8 cellular contexts compared by ENCODE assay signal in the genomic region with DNA sequence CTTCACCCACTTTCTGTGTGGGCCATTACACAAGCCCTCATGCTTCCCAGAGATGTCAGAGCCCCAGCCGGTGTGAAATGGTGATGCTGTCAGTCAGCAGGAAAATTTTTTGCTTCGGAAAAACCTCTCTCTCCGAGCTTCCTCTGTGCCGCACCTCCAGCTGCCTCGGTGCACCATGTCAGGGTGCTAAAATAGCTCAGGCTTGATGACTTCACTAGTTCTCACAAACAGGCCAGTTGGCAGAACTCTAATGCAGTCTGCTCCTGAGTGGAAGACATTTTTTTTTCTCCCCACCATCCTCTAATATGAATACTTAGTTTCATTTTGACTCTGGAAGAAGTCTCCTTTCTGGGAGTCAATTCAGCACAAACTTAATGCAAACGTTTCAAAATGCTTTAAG.
A peak's percentile ranks its signal among the peaks of the same experiment; 100 is the strongest.
DNase-seq lines count a peak whose midpoint lies in the region; ATAC-seq and TF ChIP-seq lines count a peak whose summit lies in the region.

No MANE protein-coding gene starts in this region.

- peak; percentile 69 for ATAC-seq in GM19395 (IDR thresholded peaks at IDR 0.05; ENCODE audit: unreplicated experiment)
- peak; percentile 84 for ATAC-seq in HG03439 (IDR thresholded peaks at IDR 0.05; ENCODE audit: unreplicated experiment)
- ATAC-seq in WTC11: no peak

- peaks cover 8% of the 10 kb centered on the region for H3K9me3 Mint-ChIP-seq in activated T-helper 2 cell treated with anti-CD3 and anti-CD28 coated beads, Interferon-gamma antibody, Interleukin-2, Interleukin-4, amounts not matched to agents 10 μg/mL and 5 μg/mL and 100 μg/mL, durations not matched to agents 14 hours and 24 hours and 36 hours
- no peaks in the 10 kb centered on the region for H3K9me3 Mint-ChIP-seq in immature natural killer cell
- peaks cover 13% of the 10 kb centered on the region for H3K9me3 Mint-ChIP-seq in WTC11

- CTCF ChIA-PET in WTC11 (lab: Charles Lee): interaction anchor here (1.3 kb wide), 1 partner anchor 22 kb away, joined by 6 read pairs; no protein-coding TSS in a partner anchor

- intact Hi-C loops in activated T-helper 2 cell treated with anti-CD3 and anti-CD28 coated beads, Interferon-gamma antibody, Interleukin-2, Interleukin-4, amounts not matched to agents 10 μg/mL and 5 μg/mL and 100 μg/mL, durations not matched to agents 14 hours and 24 hours and 36 hours (cut with micrococcal nuclease): loop anchor here (1.0 to 10.0 kb wide), 8 partner anchors 36 to 1262 kb away; a partner anchor contains a TSS

- peak overlapping the region; percentile 79 for H3K4me3 Mint-ChIP-seq in activated T-helper 2 cell treated with anti-CD3 and anti-CD28 coated beads, Interferon-gamma antibody, Interleukin-2, Interleukin-4, amounts not matched to agents 10 μg/mL and 5 μg/mL and 100 μg/mL, durations not matched to agents 14 hours and 24 hours and 36 hours (ENCODE audit: low read depth)
- H3K4me3 Mint-ChIP-seq in immature natural killer cell: peak overlapping the region; percentile 67 to 85 (median 70)
- H3K4me3 Mint-ChIP-seq in WTC11: no peak overlapping the region

- TF ChIP-seq CTCF in AG10803 (conservative IDR thresholded peaks at IDR 0.05; ENCODE audit: low read length) (no peak), WTC11 (IDR thresholded peaks at IDR 0.05) (no peak)

- H3K4me3 ChIP-seq in AG10803 (ENCODE audit: low read length): peak overlapping the region; percentile 42

- H3K27me3 Mint-ChIP-seq in activated T-helper 2 cell treated with anti-CD3 and anti-CD28 coated beads, Interferon-gamma antibody, Interleukin-2, Interleukin-4, amounts not matched to agents 10 μg/mL and 5 μg/mL and 100 μg/mL, durations not matched to agents 14 hours and 24 hours and 36 hours (ENCODE audit: low read depth): no peaks in the 10 kb centered on the region
- H3K27me3 Mint-ChIP-seq in immature natural killer cell (ENCODE audit: low read depth in 3 of 3): peaks cover 0 to 2% (median 0%) of the 10 kb centered on the region in 3 donors
- H3K27me3 Mint-ChIP-seq in WTC11 (ENCODE audit: low read depth): no peaks in the 10 kb centered on the region

- POLR2A ChIA-PET in WTC11 (lab: Charles Lee): no interaction called here

- H3K36me3 Mint-ChIP-seq in activated T-helper 2 cell treated with anti-CD3 and anti-CD28 coated beads, Interferon-gamma antibody, Interleukin-2, Interleukin-4, amounts not matched to agents 10 μg/mL and 5 μg/mL and 100 μg/mL, durations not matched to agents 14 hours and 24 hours and 36 hours (ENCODE audit: low read depth): peaks cover 36% of the 10 kb centered on the region
- peaks cover 0 to 8% (median 7%) of the 10 kb centered on the region in 3 donors for H3K36me3 Mint-ChIP-seq in immature natural killer cell
- H3K36me3 Mint-ChIP-seq in WTC11: peaks cover 2% of the 10 kb centered on the region; the same call in 1 of the 2 replicates

- DNase-seq in AG10803 (ENCODE audit: low read depth) (peak; percentile 61), immature natural killer cell (peak in 1 of 3 donors; percentile 16), WTC11 (ENCODE audit: low spot score) (no peak), mesenteric fat pad (ENCODE audit: low spot score) (no peak)
- DNase-seq in activated T-helper 2 cell treated with anti-CD3 and anti-CD28 coated beads, Interferon-gamma antibody, Interleukin-2, Interleukin-4, amounts not matched to agents 10 μg/mL and 5 μg/mL and 100 μg/mL, durations not matched to agents 14 hours and 24 hours and 36 hours (ENCODE audit: low spot score): no peak
- DNase-seq in stimulated activated CD8-positive, alpha-beta memory T cell treated with anti-CD3 and anti-CD28 coated beads, Interleukin-4, amount 100 ng/mL, for 48 hours: peak; percentile 33

- peak overlapping the region; percentile 93 for H3K27ac Mint-ChIP-seq in activated T-helper 2 cell treated with anti-CD3 and anti-CD28 coated beads, Interferon-gamma antibody, Interleukin-2, Interleukin-4, amounts not matched to agents 10 μg/mL and 5 μg/mL and 100 μg/mL, durations not matched to agents 14 hours and 24 hours and 36 hours
- H3K27ac Mint-ChIP-seq in immature natural killer cell (peak overlapping the region; percentile 45 to 93 (median 86)), WTC11 (no peak overlapping the region)

- H3K4me1 Mint-ChIP-seq in activated T-helper 2 cell treated with anti-CD3 and anti-CD28 coated beads, Interferon-gamma antibody, Interleukin-2, Interleukin-4, amounts not matched to agents 10 μg/mL and 5 μg/mL and 100 μg/mL, durations not matched to agents 14 hours and 24 hours and 36 hours (ENCODE audit: low read depth): peaks cover 64% of the 10 kb centered on the region
- H3K4me1 Mint-ChIP-seq in immature natural killer cell: peaks cover 85 to 90% of the 10 kb centered on the region in 2 donors
- no peaks in the 10 kb centered on the region for H3K4me1 Mint-ChIP-seq in WTC11

TF ChIP-seq in WTC11, 78 proteins besides CTCF, POLR2A, EP300 and RAD21:
- TF ChIP-seq, protein P1, sequence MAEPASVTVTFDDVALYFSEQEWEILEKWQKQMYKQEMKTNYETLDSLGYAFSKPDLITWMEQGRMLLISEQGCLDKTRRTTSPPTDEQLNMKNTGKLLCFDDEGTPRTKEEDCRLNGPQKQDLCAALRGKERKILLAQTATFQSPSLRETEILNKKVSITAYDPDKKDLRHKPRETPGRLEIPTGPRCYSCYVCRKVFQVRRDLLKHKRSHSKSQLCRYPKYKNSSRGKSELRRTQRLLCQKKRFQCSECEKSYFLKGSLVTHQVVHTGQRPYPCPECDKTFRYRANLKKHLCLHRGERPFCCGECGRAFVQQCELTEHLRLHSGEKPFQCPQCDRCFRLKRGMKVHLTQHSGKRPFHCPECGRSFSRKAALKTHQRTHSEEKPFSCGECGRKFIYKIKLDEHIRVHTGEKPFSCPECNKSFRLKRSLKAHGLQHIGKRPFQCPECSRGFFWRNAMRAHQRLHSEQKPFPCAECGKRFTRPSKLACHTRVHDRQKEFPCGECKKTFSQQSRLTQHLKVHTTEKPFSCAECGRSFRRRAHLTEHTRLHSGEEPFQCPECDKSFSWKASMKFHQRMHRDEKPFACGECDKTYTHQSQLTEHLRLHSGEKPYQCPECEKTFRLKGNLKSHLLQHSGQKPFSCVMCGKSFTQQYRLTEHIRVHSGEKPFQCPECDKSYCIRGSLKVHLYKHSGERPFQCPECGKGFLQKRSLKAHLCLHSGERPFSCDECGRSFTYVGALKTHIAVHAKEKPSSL (CRISPR knock-in tag; conservative IDR thresholded peaks at IDR 0.05): no peak
TF ChIP-seq in WTC11: peak in this region for 0.

Comparison
In these comparisons a context has a peak if more than half of its experiments do, and no peak if none do; other contexts are left out.
1. DNase-seq: peak in AG10803 (single experiment) and stimulated activated CD8-positive, alpha-beta memory T cell treated with anti-CD3 and anti-CD28 coated beads, Interleukin-4, amount 100 ng/mL, for 48 hours (single experiment); none in activated T-helper 2 cell treated with anti-CD3 and anti-CD28 coated beads, Interferon-gamma antibody, Interleukin-2, Interleukin-4, amounts not matched to agents 10 μg/mL and 5 μg/mL and 100 μg/mL, durations not matched to agents 14 hours and 24 hours and 36 hours (single experiment), WTC11 (single experiment) and mesenteric fat pad (single experiment).